ENCODE assay signal across 1 cellular context in genomic region chr1:70360321-70360720, GRCh38.
TF ChIP-seq lines count a peak whose summit lies in the region.

No MANE protein-coding gene starts in this region.

TF ChIP-seq in SK-N-SH, 30 proteins besides CTCF, POLR2A, EP300 and RAD21 (continued from another document):
- TF ChIP-seq IRF3 (IDR thresholded peaks at IDR 0.05; ENCODE audit: low read depth, low read length) (no peak), FOSL2 (IDR thresholded peaks at IDR 0.05; ENCODE audit: borderline replicate concordance, low read depth) (no peak), EZH2phosphoT487 (IDR thresholded peaks at IDR 0.05; ENCODE audit: borderline replicate concordance, low read depth) (no peak)
